In genomic region chr2:109381327-109381820, GRCh38 we compare ENCODE assay signal across 15 cellular contexts.
A peak's percentile ranks its signal among the peaks of the same experiment; 100 is the strongest.
DNase-seq lines count a peak whose midpoint lies in the region; ATAC-seq and TF ChIP-seq lines count a peak whose summit lies in the region.
"Had no signal": no experiment of that assay in that cellular context is flagged by ENCODE, and none has a peak within 500 bp of the region (broad histone marks: within the 10 kb centered on the region; RNA-seq: fewer than 3 reads in every experiment).

No MANE protein-coding gene starts in this region.

- H3K9me3 Mint-ChIP-seq in WTC11 = no peaks in the 10 kb centered on the region

- no peaks in the 10 kb centered on the region; the same call in 1 of the 2 replicates for H3K27me3 Mint-ChIP-seq in WTC11 (ENCODE audit: low read depth)

- intact Hi-C loops in sigmoid colon (cut with DNase I) = no loop called here

- H3K27ac ChIP-seq in sigmoid colon = no peak overlapping the region

- TF ChIP-seq CTCF in sigmoid colon (IDR thresholded peaks at IDR 0.05) = no peak
- no peak for TF ChIP-seq CTCF in WTC11 (IDR thresholded peaks at IDR 0.05)

- POLR2A ChIA-PET in WTC11 (lab: Charles Lee) = no interaction called here

- peaks cover 0 to 21% (median 15%) of the 10 kb centered on the region in 4 donors for H3K4me1 ChIP-seq in sigmoid colon

- no peak for TF ChIP-seq POLR2A in sigmoid colon (IDR thresholded peaks at IDR 0.05)

- CTCF ChIA-PET in WTC11 (lab: Charles Lee) = no interaction called here

- no peak for TF ChIP-seq EP300 in sigmoid colon (IDR thresholded peaks at IDR 0.05)

- no peak overlapping the region for H3K4me3 Mint-ChIP-seq in WTC11

- H3K36me3 ChIP-seq in sigmoid colon = no peaks in the 10 kb centered on the region

- H3K9me3 ChIP-seq in sigmoid colon = no peaks in the 10 kb centered on the region

- WGBS in sigmoid colon, 2 donors = 95 to 96% methylated on average over 13 of the region's 13 CpGs

- no peaks in the 10 kb centered on the region for H3K27me3 ChIP-seq in sigmoid colon

- H3K36me3 Mint-ChIP-seq in WTC11 = no peaks in the 10 kb centered on the region

- no peak overlapping the region for H3K27ac Mint-ChIP-seq in WTC11

- peak; percentile 33 for DNase-seq in activated effector memory CD4-positive, alpha-beta T cell treated with anti-CD3 and anti-CD28 coated beads, Interleukin-2, amount 50 U/mL, for 16 hours
- DNase-seq in activated effector memory CD4-positive, alpha-beta T cell treated with Interleukin-2 at 50 U/mL for 16 hours = no peak
- DNase-seq in left lobe of liver (ENCODE audit: low spot score) (peak; percentile 30), sigmoid colon (peak; percentile 42), ecto neural progenitor cell (ENCODE audit: low spot score) (no peak), WTC11 (ENCODE audit: low spot score) (no peak), CD1c-positive myeloid dendritic cell (ENCODE audit: extremely low spot score) (no peak)
- no peak for DNase-seq in activated naive CD4-positive, alpha-beta T cell treated with Interleukin-2 at 50 U/mL for 16 hours
- DNase-seq: C1 segment of cervical spinal cord, GOT3, KBM-7, NCI-H1436 treated with DMSO at 0.1 percent for 48 hours, NCI-H2081, NCI-H524 had no signal

- no peak for ATAC-seq in left lobe of liver
- no peak for ATAC-seq in WTC11
- ATAC-seq: GM12878 had no signal

- no peak overlapping the region for H3K4me3 ChIP-seq in sigmoid colon
- H3K4me3 ChIP-seq: GM12878 had no signal

- H3K4me1 Mint-ChIP-seq in WTC11 = peaks cover 38% of the 10 kb centered on the region

TF ChIP-seq in WTC11, 78 proteins besides CTCF, POLR2A, EP300 and RAD21:
- no peak for TF ChIP-seq NFYB (CRISPR knock-in tag; conservative IDR thresholded peaks at IDR 0.05; ENCODE audit: low read depth)
- TF ChIP-seq MXD4 (CRISPR knock-in tag; IDR thresholded peaks at IDR 0.05; ENCODE audit: borderline replicate concordance) = no peak
- no peak for TF ChIP-seq ERG (CRISPR knock-in tag; IDR thresholded peaks at IDR 0.05)
- TF ChIP-seq E2F4 (CRISPR knock-in tag; IDR thresholded peaks at IDR 0.05; ENCODE audit: borderline replicate concordance, low read depth) = no peak
- no peak for TF ChIP-seq NFE2L1 (CRISPR knock-in tag; IDR thresholded peaks at IDR 0.05)
- TF ChIP-seq CREB1 (CRISPR knock-in tag; IDR thresholded peaks at IDR 0.05) = no peak
- TF ChIP-seq ZSCAN18 (CRISPR knock-in tag; IDR thresholded peaks at IDR 0.05) = no peak
- TF ChIP-seq ZNF219 (CRISPR knock-in tag; IDR thresholded peaks at IDR 0.05; ENCODE audit: borderline replicate concordance) = no peak
- no peak for TF ChIP-seq OVOL2 (CRISPR knock-in tag; IDR thresholded peaks at IDR 0.05; ENCODE audit: borderline replicate concordance)
- no peak for TF ChIP-seq ESRRA (CRISPR knock-in tag; IDR thresholded peaks at IDR 0.05; ENCODE audit: borderline replicate concordance)
- no peak for TF ChIP-seq ATF3 (CRISPR knock-in tag; conservative IDR thresholded peaks at IDR 0.05)
- TF ChIP-seq JAZF1 (CRISPR knock-in tag; IDR thresholded peaks at IDR 0.05) = no peak
- TF ChIP-seq KAT7 (CRISPR knock-in tag; IDR thresholded peaks at IDR 0.05; ENCODE audit: borderline replicate concordance) = no peak
- TF ChIP-seq NR2C2 (CRISPR knock-in tag; IDR thresholded peaks at IDR 0.05) = no peak
- TF ChIP-seq USF2 (CRISPR knock-in tag; IDR thresholded peaks at IDR 0.05) = no peak
TF ChIP-seq in WTC11: peak in this region for 0.

Comparison
In these comparisons a context has a peak if more than half of its experiments do, and no peak if none do; other contexts are left out.
1. DNase-seq: peak in activated effector memory CD4-positive, alpha-beta T cell treated with anti-CD3 and anti-CD28 coated beads, Interleukin-2, amount 50 U/mL, for 16 hours (single experiment), left lobe of liver (single experiment) and sigmoid colon (single experiment); none in activated effector memory CD4-positive, alpha-beta T cell treated with Interleukin-2 at 50 U/mL for 16 hours (single experiment), ecto neural progenitor cell (single experiment), WTC11 (single experiment), CD1c-positive myeloid dendritic cell (single experiment) and activated naive CD4-positive, alpha-beta T cell treated with Interleukin-2 at 50 U/mL for 16 hours (single experiment).